In genomic region chr11:128157423-128158298, GRCh38 we compare ENCODE assay signal across 8 cellular contexts.
A peak's percentile ranks its signal among the peaks of the same experiment; 100 is the strongest.
DNase-seq lines count a peak whose midpoint lies in the region; ATAC-seq and TF ChIP-seq lines count a peak whose summit lies in the region.

No MANE protein-coding gene starts in this region.

- H3K27ac Mint-ChIP-seq in activated CD8-positive, alpha-beta T cell treated with anti-CD3 and anti-CD28 coated beads, Interleukin-2, amount 10 ng/mL, durations not matched to agents 7 days and 5 days: peak overlapping the region; percentile 83
- H3K27ac Mint-ChIP-seq in naive thymus-derived CD4-positive, alpha-beta T cell: peak overlapping the region in 7 of 9 donors; percentile 4 to 86 (median 58)

- peaks cover 13% of the 10 kb centered on the region for H3K4me1 Mint-ChIP-seq in activated CD8-positive, alpha-beta T cell treated with anti-CD3 and anti-CD28 coated beads, Interleukin-2, amount 10 ng/mL, durations not matched to agents 7 days and 5 days (ENCODE audit: low read depth)
- H3K4me1 Mint-ChIP-seq in naive thymus-derived CD4-positive, alpha-beta T cell: peaks cover 0 to 10% (median 4%) of the 10 kb centered on the region in 7 donors

- DNase-seq in D341Med (ENCODE audit: low spot score) (peak; percentile 48), NCI-H82 treated with DMSO at 0.1 percent for 48 hours (lab: John Stamatoyannopoulos, UW; ENCODE audit: unreplicated experiment) (peak; percentile 44), epithelial cell of esophagus (ENCODE audit: low read depth) (peak; percentile 78), stromal cell of bone marrow (ENCODE audit: low read depth) (peak; percentile 60)
- DNase-seq in activated CD8-positive, alpha-beta T cell treated with anti-CD3 and anti-CD28 coated beads, Interleukin-2, amount 10 ng/mL, durations not matched to agents 7 days and 5 days: peak; percentile 79
- peak in 8 of 9 donors; percentile 44 to 82 (median 74) for DNase-seq in naive thymus-derived CD4-positive, alpha-beta T cell

- ATAC-seq in GM19467 (IDR thresholded peaks at IDR 0.05; ENCODE audit: unreplicated experiment) (peak; percentile 77), HG03571 (IDR thresholded peaks at IDR 0.05; ENCODE audit: unreplicated experiment) (peak; percentile 89)
- ATAC-seq in activated CD8-positive, alpha-beta T cell treated with anti-CD3 and anti-CD28 coated beads, Interleukin-2, amount 10 ng/mL, durations not matched to agents 7 days and 5 days: peak; percentile 93
- ATAC-seq in naive thymus-derived CD4-positive, alpha-beta T cell: peak; percentile 96

- no peaks in the 10 kb centered on the region for H3K36me3 Mint-ChIP-seq in activated CD8-positive, alpha-beta T cell treated with anti-CD3 and anti-CD28 coated beads, Interleukin-2, amount 10 ng/mL, durations not matched to agents 7 days and 5 days (ENCODE audit: low read depth)
- no peaks in the 10 kb centered on the region for H3K36me3 Mint-ChIP-seq in naive thymus-derived CD4-positive, alpha-beta T cell

- peak overlapping the region; percentile 68 for H3K4me3 Mint-ChIP-seq in activated CD8-positive, alpha-beta T cell treated with anti-CD3 and anti-CD28 coated beads, Interleukin-2, amount 10 ng/mL, durations not matched to agents 7 days and 5 days
- H3K4me3 Mint-ChIP-seq in naive thymus-derived CD4-positive, alpha-beta T cell: peak overlapping the region in 9 of 10 donors; percentile 64 to 87 (median 77)

- TF ChIP-seq CTCF in epithelial cell of esophagus (IDR thresholded peaks at IDR 0.05; ENCODE audit: insufficient read depth, low read depth, low read length, missing control alignments): peak; percentile 88

- peak overlapping the region; percentile 4 for H3K27ac ChIP-seq in naive thymus-derived CD4-positive, alpha-beta T cell (ENCODE audit: low read depth, low read length)

- POLR2A ChIA-PET in activated CD8-positive, alpha-beta T cell treated with anti-CD3 and anti-CD28 coated beads, Interleukin-2, amount 10 ng/mL, durations not matched to agents 7 days and 5 days (lab: Charles Lee): interaction anchor here (1.5 to 1.7 kb wide), 2 partner anchors 118 to 120 kb away, joined by 5 read pairs; no protein-coding TSS in a partner anchor
- POLR2A ChIA-PET in naive thymus-derived CD4-positive, alpha-beta T cell (lab: Charles Lee): interaction anchor here (0.7 to 1.9 kb wide), 9 partner anchors 34 to 708 kb away, joined by 3 to 7 read pairs (median 4); no protein-coding TSS in a partner anchor

- CTCF ChIA-PET in activated CD8-positive, alpha-beta T cell treated with anti-CD3 and anti-CD28 coated beads, Interleukin-2, amount 10 ng/mL, durations not matched to agents 7 days and 5 days (lab: Charles Lee): interaction anchor here (0.6 to 8.5 kb wide), 119 partner anchors 10 to 865 kb away, joined by 3 to 176 read pairs (median 5); partner anchors contain the start of gene KCNJ1
- CTCF ChIA-PET in naive thymus-derived CD4-positive, alpha-beta T cell (lab: Charles Lee): interaction anchor here (0.5 to 5.9 kb wide), 71 partner anchors 7 to 1765 kb away, joined by 3 to 59 read pairs (median 4); no protein-coding TSS in a partner anchor

- peaks cover 12% of the 10 kb centered on the region for H3K27me3 Mint-ChIP-seq in activated CD8-positive, alpha-beta T cell treated with anti-CD3 and anti-CD28 coated beads, Interleukin-2, amount 10 ng/mL, durations not matched to agents 7 days and 5 days (ENCODE audit: low read depth)
- H3K27me3 Mint-ChIP-seq in naive thymus-derived CD4-positive, alpha-beta T cell: peaks cover 0 to 28% (median 0%) of the 10 kb centered on the region in 5 donors

- H3K4me3 ChIP-seq in epithelial cell of esophagus (ENCODE audit: low read length): no peak overlapping the region
- H3K4me3 ChIP-seq in naive thymus-derived CD4-positive, alpha-beta T cell (ENCODE audit: low read length): peak overlapping the region; percentile 33

- H3K4me1 ChIP-seq in naive thymus-derived CD4-positive, alpha-beta T cell (ENCODE audit: control insufficient read depth in 2 of 2, insufficient read depth in 2 of 2, low read length in 2 of 2): no peaks in the 10 kb centered on the region

- intact Hi-C loops in naive thymus-derived CD4-positive, alpha-beta T cell (cut with micrococcal nuclease): loop anchor here (1.0 to 5.0 kb wide), 9 partner anchors 70 to 799 kb away; no protein-coding TSS in a partner anchor

- no peaks in the 10 kb centered on the region for H3K27me3 ChIP-seq in naive thymus-derived CD4-positive, alpha-beta T cell (ENCODE audit: control insufficient read depth in 2 of 2, insufficient read depth in 2 of 2, low read length in 2 of 2)

- H3K9me3 Mint-ChIP-seq in activated CD8-positive, alpha-beta T cell treated with anti-CD3 and anti-CD28 coated beads, Interleukin-2, amount 10 ng/mL, durations not matched to agents 7 days and 5 days (ENCODE audit: insufficient read depth): no peaks in the 10 kb centered on the region
- no peaks in the 10 kb centered on the region for H3K9me3 Mint-ChIP-seq in naive thymus-derived CD4-positive, alpha-beta T cell

- no peaks in the 10 kb centered on the region for H3K9me3 ChIP-seq in naive thymus-derived CD4-positive, alpha-beta T cell (ENCODE audit: control insufficient read depth in 2 of 3, low read length in 3 of 3)

- no peaks in the 10 kb centered on the region for H3K36me3 ChIP-seq in naive thymus-derived CD4-positive, alpha-beta T cell (ENCODE audit: control insufficient read depth in 2 of 3, insufficient read depth in 3 of 3, low read length in 3 of 3)
